In genomic region chr2:231545105-231545902, GRCh38 we compare ENCODE assay signal across 8 cellular contexts. TPM values are rescaled to one million over a fixed set of nuclear protein-coding genes. Genes with fewer than 3 reads are reported as not detected.
DNase-seq lines count a peak whose midpoint lies in the region; ATAC-seq lines count a peak whose summit lies in the region.

No MANE protein-coding gene starts in this region.

- peaks cover 17% of the 10 kb centered on the region for H3K27me3 Mint-ChIP-seq in activated CD4-positive, alpha-beta T cell treated with anti-CD3 and anti-CD28 coated beads, Interleukin-2, amount 10 ng/mL, durations not matched to agents 7 days and 5 days

- intact Hi-C loops in Right ventricle myocardium inferior (cut with DNase I): no loop called here

- CTCF ChIA-PET in activated CD4-positive, alpha-beta T cell treated with anti-CD3 and anti-CD28 coated beads, Interleukin-2, amount 10 ng/mL, durations not matched to agents 7 days and 5 days (lab: Charles Lee): interaction anchor here (0.7 to 1.4 kb wide), 6 partner anchors 10 to 164 kb away, joined by 3 to 5 read pairs (median 4); partner anchors contain the start of gene NMUR1

- in situ Hi-C loops in Caki2 (cut with HindIII; ENCODE audit: low pct_unique_long_range_greater_than_20kb, low sequenced_read_pairs): no loop called here

- POLR2A ChIA-PET in activated CD4-positive, alpha-beta T cell treated with anti-CD3 and anti-CD28 coated beads, Interleukin-2, amount 10 ng/mL, durations not matched to agents 7 days and 5 days (lab: Charles Lee): no interaction called here

- H3K4me1 Mint-ChIP-seq in activated CD4-positive, alpha-beta T cell treated with anti-CD3 and anti-CD28 coated beads, Interleukin-2, amount 10 ng/mL, durations not matched to agents 7 days and 5 days: peaks cover 48% of the 10 kb centered on the region

- DNase-seq in Caki2 (ENCODE audit: low read depth) (peak; percentile 41), Right ventricle myocardium inferior (ENCODE audit: missing footprints) (peak; percentile 84), LoVo (ENCODE audit: low spot score) (no peak), NCI-H1436 (lab: John Stamatoyannopoulos, UW) (no peak)
- DNase-seq in activated CD4-positive, alpha-beta T cell treated with anti-CD3 and anti-CD28 coated beads, Interleukin-2, amount 10 ng/mL, durations not matched to agents 7 days and 5 days: peak; percentile 79
- peak; percentile 77 for DNase-seq in stimulated activated CD4-positive, alpha-beta T cell treated with anti-CD3 and anti-CD28 coated beads, Interleukin-15, amount 100 ng/mL, for 24 hours

- peak overlapping the region; percentile 55 for H3K4me3 Mint-ChIP-seq in activated CD4-positive, alpha-beta T cell treated with anti-CD3 and anti-CD28 coated beads, Interleukin-2, amount 10 ng/mL, durations not matched to agents 7 days and 5 days

- H3K36me3 Mint-ChIP-seq in activated CD4-positive, alpha-beta T cell treated with anti-CD3 and anti-CD28 coated beads, Interleukin-2, amount 10 ng/mL, durations not matched to agents 7 days and 5 days (ENCODE audit: low read depth): peaks cover 28% of the 10 kb centered on the region

- peaks cover 14% of the 10 kb centered on the region for H3K9me3 Mint-ChIP-seq in activated CD4-positive, alpha-beta T cell treated with anti-CD3 and anti-CD28 coated beads, Interleukin-2, amount 10 ng/mL, durations not matched to agents 7 days and 5 days

- ATAC-seq in GM19468 (IDR thresholded peaks at IDR 0.05; ENCODE audit: extremely low read depth, unreplicated experiment): peak; percentile 90
- ATAC-seq in HG03575 (IDR thresholded peaks at IDR 0.05; ENCODE audit: extremely low read depth, insufficient number of reproducible peaks, low FRiP score, unreplicated experiment): peak; percentile 96
- peak; percentile 84 for ATAC-seq in Right ventricle myocardium inferior

- peak overlapping the region; percentile 91 for H3K27ac Mint-ChIP-seq in activated CD4-positive, alpha-beta T cell treated with anti-CD3 and anti-CD28 coated beads, Interleukin-2, amount 10 ng/mL, durations not matched to agents 7 days and 5 days

RNA-seq across cellular contexts. Expression of gene NMUR1, which starts 15.1 kb away (rescaled TPM):
- total RNA-seq in Caki2 (2014; rRNA removed; shearing (Covaris generic); ENCODE audit: low replicate concordance): not detected in 2 replicates
- total RNA-seq in activated CD4-positive, alpha-beta T cell treated with anti-CD3 and anti-CD28 coated beads, Interleukin-2, amount 10 ng/mL, durations not matched to agents 7 days and 5 days: under 1 TPM; 0.47 to 0.60 TPM
- total RNA-seq in Right ventricle myocardium inferior: 0.38 TPM

RNA-seq across cellular contexts. Expression of gene TEX44, which starts 47.4 kb away (rescaled TPM):
- not detected in 2 replicates for total RNA-seq in Caki2 (2014; rRNA removed; shearing (Covaris generic); ENCODE audit: low replicate concordance)
- not detected for total RNA-seq in activated CD4-positive, alpha-beta T cell treated with anti-CD3 and anti-CD28 coated beads, Interleukin-2, amount 10 ng/mL, durations not matched to agents 7 days and 5 days
- not detected for total RNA-seq in Right ventricle myocardium inferior

Comparison
In these comparisons a context has a peak if more than half of its experiments do, and no peak if none do; other contexts are left out.
1. DNase-seq: peak in Caki2 (single experiment), activated CD4-positive, alpha-beta T cell treated with anti-CD3 and anti-CD28 coated beads, Interleukin-2, amount 10 ng/mL, durations not matched to agents 7 days and 5 days (single experiment), Right ventricle myocardium inferior (single experiment) and stimulated activated CD4-positive, alpha-beta T cell treated with anti-CD3 and anti-CD28 coated beads, Interleukin-15, amount 100 ng/mL, for 24 hours (single experiment); none in LoVo (single experiment) and NCI-H1436 (single experiment).
2. Peak in every context shown above with its lines, with median percentiles within 50 percentile points of each other: ATAC-seq.